Comparison of ENCODE assay signal across 22 cellular contexts in genomic region chr5:113188454-113188853, GRCh38.
"Had no signal": no experiment of that assay in that cellular context is flagged by ENCODE, and none has a peak within 500 bp of the region (broad histone marks: within the 10 kb centered on the region; RNA-seq: fewer than 3 reads in every experiment).

No MANE protein-coding gene starts in this region.

- H3K36me3 Mint-ChIP-seq: immature natural killer cell; natural killer cell treated with Interleukin-12 subunit alpha and Interleukin-12 subunit beta and Interleukin-15 and Interleukin-18, amount 100 ng/mL, for 72 hours had no signal

- H3K27ac ChIP-seq: epithelial cell of prostate, esophagus muscularis mucosa, gastrocnemius medialis, left ventricle myocardium inferior, lower lobe of right lung, spleen, stomach, thoracic aorta had no signal

- ATAC-seq: effector memory CD8-positive, alpha-beta T cell; gastrocnemius medialis; lower lobe of right lung; natural killer cell treated with Interleukin-12 subunit alpha and Interleukin-12 subunit beta and Interleukin-15 and Interleukin-18, amount 100 ng/mL, for 72 hours; sciatic nerve had no signal

- H3K36me3 ChIP-seq: esophagus muscularis mucosa, gastrocnemius medialis, lower lobe of right lung, spleen, stomach, thoracic aorta had no signal

- H3K27me3 ChIP-seq: esophagus muscularis mucosa, gastrocnemius medialis, spleen, stomach had no signal

- H3K4me1 Mint-ChIP-seq: immature natural killer cell, memory B cell had no signal

- DNase-seq: effector memory CD8-positive, alpha-beta T cell; gastrocnemius medialis; glutamatergic neuron; immature natural killer cell; left ventricle myocardium inferior; lower lobe of right lung; spleen; stimulated activated CD4-positive, alpha-beta T cell treated with anti-CD3 and anti-CD28 coated beads, Interleukin-15, amount 100 ng/mL, for 24 hours; stimulated activated CD4-positive, alpha-beta T cell treated with anti-CD3 and anti-CD28 coated beads, Interleukin-1b, Interleukin-23, amount 100 ng/mL, for 48 hours; stimulated activated CD4-positive, alpha-beta T cell treated with anti-CD3 and anti-CD28 coated beads, Interleukin-4, amount 100 ng/mL, for 24 hours; stimulated activated naive CD4-positive, alpha-beta T cell; stomach; substantia nigra; trophoblast cell had no signal

- H3K27me3 Mint-ChIP-seq: effector memory CD8-positive, alpha-beta T cell; memory B cell had no signal

- H3K4me3 ChIP-seq: esophagus muscularis mucosa, gastrocnemius medialis, left ventricle myocardium inferior, lower lobe of right lung, spleen, stomach, thoracic aorta had no signal

- H3K4me1 ChIP-seq: lower lobe of right lung, spleen had no signal

- H3K27ac Mint-ChIP-seq: dendritic cell treated with granulocyte-macrophage colony-stimulating factor and Interleukin-4, amounts not matched to agents 40 ng/mL and 50 ng/mL, for 4 days; effector memory CD8-positive, alpha-beta T cell; immature natural killer cell; memory B cell; mesothelial cell of epicardium; natural killer cell treated with Interleukin-12 subunit alpha and Interleukin-12 subunit beta and Interleukin-15 and Interleukin-18, amount 100 ng/mL, for 72 hours had no signal

- H3K4me3 Mint-ChIP-seq: dendritic cell treated with granulocyte-macrophage colony-stimulating factor and Interleukin-4, amounts not matched to agents 40 ng/mL and 50 ng/mL, for 4 days; effector memory CD8-positive, alpha-beta T cell; immature natural killer cell; memory B cell; mesothelial cell of epicardium; natural killer cell treated with Interleukin-12 subunit alpha and Interleukin-12 subunit beta and Interleukin-15 and Interleukin-18, amount 100 ng/mL, for 72 hours had no signal

- H3K9me3 ChIP-seq: gastrocnemius medialis, thoracic aorta had no signal

- H3K9me3 Mint-ChIP-seq: dendritic cell treated with granulocyte-macrophage colony-stimulating factor and Interleukin-4, amounts not matched to agents 40 ng/mL and 50 ng/mL, for 4 days; immature natural killer cell; natural killer cell treated with Interleukin-12 subunit alpha and Interleukin-12 subunit beta and Interleukin-15 and Interleukin-18, amount 100 ng/mL, for 72 hours had no signal
